Comparison of ENCODE assay signal across 28 cellular contexts in the genomic region with DNA sequence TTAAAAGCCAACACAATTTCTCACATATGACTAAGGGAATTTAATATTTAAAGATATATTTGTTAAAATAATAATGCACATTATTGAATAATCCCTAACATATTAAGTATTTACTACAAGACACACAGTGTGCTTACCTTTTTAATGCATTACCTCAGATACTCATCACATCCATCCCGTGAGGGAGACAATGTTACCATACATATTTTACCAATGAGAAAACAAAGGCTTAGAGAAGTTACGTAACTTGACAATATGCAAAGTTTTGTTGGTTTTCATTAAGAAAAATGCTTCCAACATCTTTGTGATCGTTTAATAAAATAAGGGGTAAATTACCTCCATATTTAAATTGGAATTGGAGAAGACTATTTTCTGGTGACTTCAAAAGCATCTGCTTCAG. TPM values are rescaled to one million over a fixed set of nuclear protein-coding genes. Genes with fewer than 3 reads are reported as not detected.
DNase-seq lines count a peak whose midpoint lies in the region; ATAC-seq, FAIRE-seq and TF ChIP-seq lines count a peak whose summit lies in the region.
"Had no signal": no experiment of that assay in that cellular context is flagged by ENCODE, and none has a peak within 500 bp of the region (broad histone marks: within the 10 kb centered on the region; RNA-seq: fewer than 3 reads in every experiment).

No MANE protein-coding gene starts in this region.

- POLR2A ChIA-PET in GM12878 (lab: Charles Lee) = interaction anchor here (1.5 to 4.9 kb wide), 3 partner anchors 13 to 49 kb away, joined by 6 to 37 read pairs (median 14); no protein-coding TSS in a partner anchor

- H3K4me1 ChIP-seq in GM12878 (ENCODE audit: control insufficient read depth, insufficient read depth, low read length) (peaks cover 9% of the 10 kb centered on the region; the same call in 1 of the 2 replicates), foreskin keratinocyte (peaks cover 21% of the 10 kb centered on the region), Karpas-422 (ENCODE audit: low read length) (peaks cover 25% of the 10 kb centered on the region)

- H3K27ac ChIP-seq in GM12878 (ENCODE audit: control insufficient read depth, insufficient read depth) (peak overlapping the region; percentile 94), foreskin keratinocyte (peak overlapping the region; percentile 11), Karpas-422 (ENCODE audit: low read length) (no peak overlapping the region)
- H3K27ac ChIP-seq: 22Rv1 had no signal

- no peak overlapping the region for H3K27ac Mint-ChIP-seq in activated CD4-positive, alpha-beta T cell treated with anti-CD3 and anti-CD28 coated beads, Interleukin-2, amount 10 ng/mL, durations not matched to agents 24 days and 14 days
- H3K27ac Mint-ChIP-seq in stimulated activated memory B cell treated with anti-CD40 and anti-IgM and Interleukin-4, amounts not matched to agents 10 μg/mL and 1 μg/mL and 100 μg/mL, for 72 hours = peak overlapping the region; percentile 36
- H3K27ac Mint-ChIP-seq: activated naive CD4-positive, alpha-beta T cell treated with anti-CD3 and anti-CD28 coated beads, Interleukin-2, amount 10 ng/mL, durations not matched to agents 7 days and 5 days; stimulated activated naive CD8-positive, alpha-beta T cell treated with anti-CD3 and anti-CD28 coated beads, Interleukin-15, amount 100 ng/mL, for 72 hours; type B pancreatic cell had no signal

- H3K9me3 ChIP-seq in GM12878 (replicated peaks; ENCODE audit: control insufficient read depth, insufficient read depth, low read length) = peaks cover 11% of the 10 kb centered on the region
- no peaks in the 10 kb centered on the region for H3K9me3 ChIP-seq in Karpas-422 (ENCODE audit: low read length)

- peak overlapping the region; percentile 86; the same call in 1 of the 2 replicates for H3K9ac ChIP-seq in GM12878 (ENCODE audit: control insufficient read depth, insufficient read depth, low read length)
- no peak overlapping the region for H3K9ac ChIP-seq in Karpas-422 (ENCODE audit: low read length)

- TF ChIP-seq POLR2A in GM12878 (IDR thresholded peaks at IDR 0.05; ENCODE audit: low read depth, low read length) = no peak

- H3K27me3 ChIP-seq in GM12878 (replicated peaks in 1 of 2; ENCODE audit: control insufficient read depth in 2 of 2, insufficient read depth in 2 of 2, low read length in 1 of 2) (no peaks in the 10 kb centered on the region), foreskin keratinocyte (no peaks in the 10 kb centered on the region), Karpas-422 (ENCODE audit: low read length) (no peaks in the 10 kb centered on the region)

- intact Hi-C loops in activated CD4-positive, alpha-beta T cell treated with anti-CD3 and anti-CD28 coated beads, Interleukin-2, amount 10 ng/mL, durations not matched to agents 24 days and 14 days (cut with micrococcal nuclease) = loop anchor here (10.0 kb wide), 1 partner anchor 390 kb away; a partner anchor contains a TSS
- intact Hi-C loops in GM12878 (cut with micrococcal nuclease; ENCODE audit: unreplicated experiment) = no loop called here

- TF ChIP-seq CTCF in GM12878 (IDR thresholded peaks at IDR 0.05 in 2 of 3, conservative IDR thresholded peaks at IDR 0.05 in 1 of 3; ENCODE audit: control insufficient read depth in 2 of 3, extremely low read depth in 1 of 3, insufficient read depth in 1 of 3, low read depth in 3 of 3, low read length in 3 of 3) (no peak), foreskin keratinocyte (conservative IDR thresholded peaks at IDR 0.05) (no peak)

- H3K36me3 Mint-ChIP-seq in activated CD4-positive, alpha-beta T cell treated with anti-CD3 and anti-CD28 coated beads, Interleukin-2, amount 10 ng/mL, durations not matched to agents 24 days and 14 days (ENCODE audit: low read depth) = peaks cover 38% of the 10 kb centered on the region
- peaks cover 41% of the 10 kb centered on the region for H3K36me3 Mint-ChIP-seq in stimulated activated memory B cell treated with anti-CD40 and anti-IgM and Interleukin-4, amounts not matched to agents 10 μg/mL and 1 μg/mL and 100 μg/mL, for 72 hours

- peaks cover 98% of the 10 kb centered on the region for H3K79me2 ChIP-seq in GM12878 (ENCODE audit: control insufficient read depth, insufficient read depth, low read length)
- peaks cover 92% of the 10 kb centered on the region for H3K79me2 ChIP-seq in Karpas-422 (ENCODE audit: low read length)

- peak; percentile 21 for DNase-seq in activated CD4-positive, alpha-beta T cell treated with anti-CD3 and anti-CD28 coated beads, Interleukin-2, amount 10 ng/mL, durations not matched to agents 24 days and 14 days
- DNase-seq in activated CD4-positive, alpha-beta T cell treated with anti-CD3 and anti-CD28 coated beads for 1 hour = no peak
- DNase-seq in GM12878 (ENCODE audit: low read depth, low spot score) (no peak), foreskin keratinocyte (peak; percentile 12 to 39), Karpas-422 (no peak)
- DNase-seq in stimulated activated naive CD8-positive, alpha-beta T cell treated with anti-CD3 and anti-CD28 coated beads, Interleukin-15, Interleukin-2, amounts not matched to agents 100 U/mL and 50 U/mL, for 24 hours = no peak
- DNase-seq: activated naive CD4-positive, alpha-beta T cell treated with anti-CD3 and anti-CD28 coated beads, Interleukin-2, amount 10 ng/mL, durations not matched to agents 7 days and 5 days; activated T-cell treated with anti-CD3 and anti-CD28 coated beads, Interleukin-2, amount 50 U/mL, for 72 hours; Caco-2; HCEC 1CT; islet precursor cell; naive thymus-derived CD8-positive, alpha-beta T cell; NCI-H1436; NCI-H2171 treated with DMSO at 0.1 percent for 48 hours; OCI-M1; SHP77 treated with DMSO at 0.1 percent for 48 hours; stimulated activated naive CD8-positive, alpha-beta T cell treated with anti-CD3 and anti-CD28 coated beads, Interleukin-15, amount 100 ng/mL, for 72 hours had no signal

- CTCF ChIA-PET in GM12878 (lab: Yijun Ruan, JAX) = interaction anchor here (0.9 to 1.2 kb wide), 2 partner anchors 13 to 42 kb away, joined by 3 to 4 read pairs; no protein-coding TSS in a partner anchor

- H3K4me3 ChIP-seq in GM12878 = peak overlapping the region; percentile 64
- no peak overlapping the region for H3K4me3 ChIP-seq in Karpas-422 (ENCODE audit: low read length)

- SMC1A ChIA-PET in GM12878 (lab: Charles Lee; ENCODE audit: uncharacterized antibody, unreplicated experiment) = interaction anchor here (1.1 to 7.9 kb wide), 11 partner anchors 8 to 138 kb away, joined by 3 to 89 read pairs (median 32); no protein-coding TSS in a partner anchor

- H3K36me3 ChIP-seq in GM12878 (ENCODE audit: control insufficient read depth in 2 of 2, insufficient read depth in 2 of 2, low read length in 1 of 2) (peaks cover 5 to 19% of the 10 kb centered on the region in 2 experiments), Karpas-422 (ENCODE audit: insufficient read depth, low read length) (peaks cover 37% of the 10 kb centered on the region)

- peaks cover 3% of the 10 kb centered on the region for H3K9me3 Mint-ChIP-seq in activated CD4-positive, alpha-beta T cell treated with anti-CD3 and anti-CD28 coated beads, Interleukin-2, amount 10 ng/mL, durations not matched to agents 24 days and 14 days
- H3K9me3 Mint-ChIP-seq in stimulated activated memory B cell treated with anti-CD40 and anti-IgM and Interleukin-4, amounts not matched to agents 10 μg/mL and 1 μg/mL and 100 μg/mL, for 72 hours = no peaks in the 10 kb centered on the region
- H3K9me3 Mint-ChIP-seq: activated T-cell treated with anti-CD3 and anti-CD28 coated beads, Interleukin-2, amount 50 U/mL, for 72 hours; naive thymus-derived CD8-positive, alpha-beta T cell; type B pancreatic cell had no signal

- H3K27me3 Mint-ChIP-seq in activated CD4-positive, alpha-beta T cell treated with anti-CD3 and anti-CD28 coated beads, Interleukin-2, amount 10 ng/mL, durations not matched to agents 24 days and 14 days = no peaks in the 10 kb centered on the region
- H3K27me3 Mint-ChIP-seq in stimulated activated memory B cell treated with anti-CD40 and anti-IgM and Interleukin-4, amounts not matched to agents 10 μg/mL and 1 μg/mL and 100 μg/mL, for 72 hours = no peaks in the 10 kb centered on the region
- H3K27me3 Mint-ChIP-seq: activated naive CD4-positive, alpha-beta T cell treated with anti-CD3 and anti-CD28 coated beads, Interleukin-2, amount 10 ng/mL, durations not matched to agents 7 days and 5 days; naive thymus-derived CD8-positive, alpha-beta T cell; stimulated activated naive CD8-positive, alpha-beta T cell treated with anti-CD3 and anti-CD28 coated beads, Interleukin-15, amount 100 ng/mL, for 72 hours; type B pancreatic cell had no signal

- BruUV-seq in GM12878 (replicated peaks; lab: Mats Ljungman, UMichigan) = no TSS peak

- no peaks in the 10 kb centered on the region for H3K9me2 ChIP-seq in Karpas-422 (replicated peaks; ENCODE audit: insufficient read depth, low read length)

- no peak for FAIRE-seq in GM12878 (lab: Jason Lieb, UNC)
- FAIRE-seq: colon, endometrium, TTC549 had no signal

- no peak for ATAC-seq in GM12878
- ATAC-seq in foreskin keratinocyte = no peak
- no peak for ATAC-seq in stimulated activated memory B cell treated with anti-CD40 and anti-IgM and Interleukin-4, amounts not matched to agents 10 μg/mL and 1 μg/mL and 100 μg/mL, for 72 hours
- no peak for ATAC-seq in HG02884 (IDR thresholded peaks at IDR 0.05; ENCODE audit: unreplicated experiment)
- ATAC-seq in stimulated activated naive CD8-positive, alpha-beta T cell treated with anti-CD3 and anti-CD28 coated beads, Interleukin-15, Interleukin-2, amounts not matched to agents 100 U/mL and 50 U/mL, for 24 hours = no peak
- ATAC-seq: activated T-cell treated with anti-CD3 and anti-CD28 coated beads, Interleukin-2, amount 50 U/mL, for 72 hours; naive thymus-derived CD8-positive, alpha-beta T cell; stimulated activated naive CD8-positive, alpha-beta T cell treated with anti-CD3 and anti-CD28 coated beads, Interleukin-15, amount 100 ng/mL, for 72 hours had no signal

- TF ChIP-seq RAD21 in GM12878 (IDR thresholded peaks at IDR 0.05; ENCODE audit: insufficient read depth, low read depth, low read length) = no peak

- peaks cover 38% of the 10 kb centered on the region for H3K4me1 Mint-ChIP-seq in activated CD4-positive, alpha-beta T cell treated with anti-CD3 and anti-CD28 coated beads, Interleukin-2, amount 10 ng/mL, durations not matched to agents 24 days and 14 days
- H3K4me1 Mint-ChIP-seq in stimulated activated memory B cell treated with anti-CD40 and anti-IgM and Interleukin-4, amounts not matched to agents 10 μg/mL and 1 μg/mL and 100 μg/mL, for 72 hours = peaks cover 74% of the 10 kb centered on the region

- 82% methylated on average over 3 of the region's 3 CpGs for WGBS in GM12878 (ENCODE audit: insufficient coverage, insufficient replicate concordance, low lambda C conversion rate, missing lambda C conversion rate)

- in situ Hi-C loops in GM12878 (cut with MboI) = loop anchor here (5.0 kb wide), 1 partner anchor 113 kb away; no protein-coding TSS in a partner anchor

- H2AFZ ChIP-seq in GM12878 (ENCODE audit: control insufficient read depth, low read depth, low read length) = no peak overlapping the region
- no peak overlapping the region for H2AFZ ChIP-seq in Karpas-422 (ENCODE audit: low read length)

- RAD21 ChIA-PET in GM12878 (lab: Charles Lee; ENCODE audit: unreplicated experiment) = interaction anchor here (0.7 to 8.0 kb wide), 7 partner anchors 8 to 119 kb away, joined by 3 to 68 read pairs (median 43); a partner anchor contains a TSS

- H3K4me3 Mint-ChIP-seq in activated CD4-positive, alpha-beta T cell treated with anti-CD3 and anti-CD28 coated beads, Interleukin-2, amount 10 ng/mL, durations not matched to agents 24 days and 14 days = no peak overlapping the region
- no peak overlapping the region for H3K4me3 Mint-ChIP-seq in stimulated activated memory B cell treated with anti-CD40 and anti-IgM and Interleukin-4, amounts not matched to agents 10 μg/mL and 1 μg/mL and 100 μg/mL, for 72 hours
- H3K4me3 Mint-ChIP-seq: activated naive CD4-positive, alpha-beta T cell treated with anti-CD3 and anti-CD28 coated beads, Interleukin-2, amount 10 ng/mL, durations not matched to agents 7 days and 5 days; stimulated activated naive CD8-positive, alpha-beta T cell treated with anti-CD3 and anti-CD28 coated beads, Interleukin-15, amount 100 ng/mL, for 72 hours; type B pancreatic cell had no signal

- no peak for TF ChIP-seq EP300 in GM12878 (IDR thresholded peaks at IDR 0.05; ENCODE audit: borderline replicate concordance in 1 of 2, control insufficient read depth in 1 of 2, low read depth in 2 of 2, low read length in 2 of 2)

- H4K20me1 ChIP-seq in GM12878 (ENCODE audit: control insufficient read depth, insufficient read depth) (no peaks in the 10 kb centered on the region), Karpas-422 (ENCODE audit: insufficient read depth, low read depth, low read length) (no peaks in the 10 kb centered on the region; the same call in 1 of the 2 replicates)

- H3K4me2 ChIP-seq in GM12878 (ENCODE audit: control insufficient read depth, insufficient read depth) (peak overlapping the region; percentile 72), Karpas-422 (ENCODE audit: low read depth, low read length, poor library complexity, severe bottlenecking) (no peak overlapping the region)

RNA-seq across cellular contexts. Expression of a gene that starts 4.3 kb away (rescaled TPM):
- 13.9 and 14.4 TPM in 2 replicates for total RNA-seq in activated CD4-positive, alpha-beta T cell treated with anti-CD3 and anti-CD28 coated beads, Interleukin-2, amount 10 ng/mL, durations not matched to agents 24 days and 14 days
- 290 and 314 TPM in 2 replicates for total RNA-seq in GM12878 (2013; cell fraction: nucleolus; rRNA removed)
- total RNA-seq in GM12878 (2014; rRNA removed) (121 and 148 TPM in 2 replicates), GM12878 (2014; rRNA removed; fragmentation: Illumina TruSeq; extraction: Trizol) (159 and 161 TPM in 2 replicates), GM12878 (2021) (89.0 and 95.4 TPM in 2 replicates), foreskin keratinocyte (46.3 and 48.2 TPM in 2 replicates)
- 72.9 TPM for polyA plus RNA-seq in GM12878 (2011; ENCODE audit: low read depth)
- polyA plus RNA-seq in GM12878 (2011; rRNA removed) (258 and 363 TPM in 2 replicates), GM12878 (2014; fragmentation: Illumina TruSeq; extraction: Trizol) (155 and 200 TPM in 2 replicates), GM12878 (2014; fragmentation: Nextera tagmentation; extraction: Ambion mirVana) (100 to 1,000 TPM; 182 to 296 TPM), GM12878 (2014; rRNA removed) (96.0 and 113 TPM in 2 replicates), GM12878 (2016; fragmentation: Nextera tagmentation; extraction: Ambion mirVana) (10 to 100 TPM; 95.2 to 99.1 TPM), foreskin keratinocyte (27.4 and 31.6 TPM in 2 replicates)
- polyA plus RNA-seq in GM12878 (2011; cell fraction: cytosol; rRNA removed) = 78.2 and 88.9 TPM in 2 replicates
- polyA plus RNA-seq in GM12878 (2011; cell fraction: nucleus; rRNA removed) = 69.4 and 105 TPM in 2 replicates
- polyA plus RNA-seq in GM12878 (2012) = 102 and 129 TPM in 2 replicates
- 81.9 and 114 TPM in 2 replicates for polyA minus RNA-seq in GM12878 (2011; rRNA and poly(A)+ RNA removed)
- 53.1 and 61.7 TPM in 2 replicates for polyA minus RNA-seq in GM12878 (2011; cell fraction: cytosol; rRNA and poly(A)+ RNA removed)
- 99.3 and 99.9 TPM in 2 replicates for polyA minus RNA-seq in GM12878 (2011; cell fraction: nucleus; rRNA and poly(A)+ RNA removed)
- 36.0 and 76.9 TPM in 2 replicates for total RNA-seq in Karpas-422 (2014; rRNA removed; shearing (Covaris generic); ENCODE audit: low replicate concordance)

RNA-seq across cellular contexts. Expression of a gene that starts 41.5 kb away (rescaled TPM):
- not detected in 2 replicates for total RNA-seq in activated CD4-positive, alpha-beta T cell treated with anti-CD3 and anti-CD28 coated beads, Interleukin-2, amount 10 ng/mL, durations not matched to agents 24 days and 14 days
- not detected in 2 replicates for total RNA-seq in GM12878 (2013; cell fraction: nucleolus; rRNA removed)
- 0.06 and 0.16 TPM in 2 replicates for total RNA-seq in GM12878 (2014; rRNA removed)
- 0.14 and 0.18 TPM in 2 replicates for total RNA-seq in GM12878 (2014; rRNA removed; fragmentation: Illumina TruSeq; extraction: Trizol)
- total RNA-seq in GM12878 (2021) = 0.08 and 0.18 TPM in 2 replicates
- not detected for polyA plus RNA-seq in GM12878 (2011; ENCODE audit: low read depth)
- polyA plus RNA-seq in GM12878 (2011; rRNA removed) = 0.05 and 0.09 TPM in 2 replicates
- 0.01 TPM in 1 of 2 replicates, not detected in the other for polyA plus RNA-seq in GM12878 (2011; cell fraction: cytosol; rRNA removed)
- polyA plus RNA-seq in GM12878 (2011; cell fraction: nucleus; rRNA removed) = not detected in 2 replicates
- 0.20 and 0.28 TPM in 2 replicates for polyA plus RNA-seq in GM12878 (2012)
- polyA plus RNA-seq in GM12878 (2014; fragmentation: Illumina TruSeq; extraction: Trizol) = 0.09 TPM in 1 of 2 replicates, not detected in the other
- polyA plus RNA-seq in GM12878 (2014; fragmentation: Nextera tagmentation; extraction: Ambion mirVana) = under 1 TPM in 1 of 2 experiments, not detected in 1; 0.22 TPM
- 0.05 and 0.06 TPM in 2 replicates for polyA plus RNA-seq in GM12878 (2014; rRNA removed)
- not detected for polyA plus RNA-seq in GM12878 (2016; fragmentation: Nextera tagmentation; extraction: Ambion mirVana)
- not detected in 2 replicates for polyA minus RNA-seq in GM12878 (2011; rRNA and poly(A)+ RNA removed)
- polyA minus RNA-seq in GM12878 (2011; cell fraction: cytosol; rRNA and poly(A)+ RNA removed) = not detected in 2 replicates
- not detected in 2 replicates for polyA minus RNA-seq in GM12878 (2011; cell fraction: nucleus; rRNA and poly(A)+ RNA removed)
- not detected in 2 replicates for total RNA-seq in foreskin keratinocyte
- polyA plus RNA-seq in foreskin keratinocyte = not detected in 2 replicates
- not detected in 2 replicates for total RNA-seq in Karpas-422 (2014; rRNA removed; shearing (Covaris generic); ENCODE audit: low replicate concordance)
- total RNA-seq: activated T-cell treated with anti-CD3 and anti-CD28 coated beads, Interleukin-2, amount 50 U/mL, for 72 hours; Caco-2; fibroblast of villous mesenchyme; M059J; mesenteric fat pad; naive thymus-derived CD8-positive, alpha-beta T cell had no signal
- polyA plus RNA-seq: BJ; naive thymus-derived CD8-positive, alpha-beta T cell had no signal

Comparison
In these comparisons a context has a peak if more than half of its experiments do, and no peak if none do; other contexts are left out.
1. DNase-seq: peak in activated CD4-positive, alpha-beta T cell treated with anti-CD3 and anti-CD28 coated beads, Interleukin-2, amount 10 ng/mL, durations not matched to agents 24 days and 14 days (single experiment) and foreskin keratinocyte (2 of 2); none in activated CD4-positive, alpha-beta T cell treated with anti-CD3 and anti-CD28 coated beads for 1 hour (single experiment), GM12878 (single experiment), Karpas-422 (single experiment) and stimulated activated naive CD8-positive, alpha-beta T cell treated with anti-CD3 and anti-CD28 coated beads, Interleukin-15, Interleukin-2, amounts not matched to agents 100 U/mL and 50 U/mL, for 24 hours (single experiment).